ENCODE assay signal across 13 cellular contexts in the genomic region with DNA sequence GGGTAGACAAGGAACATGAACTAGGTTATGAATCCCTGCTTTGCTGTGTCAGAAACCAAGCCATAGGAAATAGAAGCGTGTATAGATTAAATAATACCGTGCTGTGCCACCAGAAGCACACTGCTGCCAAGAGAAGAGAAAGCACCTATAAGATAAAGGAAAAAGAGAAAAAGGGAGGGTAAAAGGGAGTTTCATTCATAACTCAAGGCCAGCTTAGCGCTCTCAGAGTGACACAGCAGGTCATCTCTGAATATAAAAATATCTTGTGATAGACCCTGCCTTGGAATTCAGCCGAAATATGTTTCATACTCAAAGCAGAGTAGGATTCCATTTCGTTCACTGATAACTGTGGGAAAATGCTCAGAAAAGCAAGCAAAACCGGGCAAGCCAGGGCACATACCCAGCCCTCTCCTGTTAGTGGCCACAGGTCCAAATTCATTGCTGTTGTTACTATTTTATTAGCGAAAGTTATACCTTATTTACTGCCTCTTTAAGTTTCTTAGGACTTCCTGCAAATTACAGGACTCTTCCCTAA. TPM values are rescaled to one million over a fixed set of nuclear protein-coding genes. Genes with fewer than 3 reads are reported as not detected.
A peak's percentile ranks its signal among the peaks of the same experiment; 100 is the strongest.
DNase-seq lines count a peak whose midpoint lies in the region; ATAC-seq, FAIRE-seq and TF ChIP-seq lines count a peak whose summit lies in the region.
"Had no signal": no experiment of that assay in that cellular context is flagged by ENCODE, and none has a peak within 500 bp of the region (broad histone marks: within the 10 kb centered on the region; RNA-seq: fewer than 3 reads in every experiment).

No MANE protein-coding gene starts in this region.

- H3K4me2 ChIP-seq in A549, result peak overlapping the region; percentile 91
- H3K4me2 ChIP-seq in parathyroid adenoma (ENCODE audit: low read length), result peak overlapping the region; percentile 20

- 48% methylated on average over 7 of the region's 7 CpGs for WGBS in A549 (ENCODE audit: missing lambda C conversion rate)
- 73% methylated on average over 7 of the region's 7 CpGs for WGBS in esophagus muscularis mucosa

- H3K36me3 ChIP-seq in esophagus muscularis mucosa, result peaks cover 2 to 67% (median 31%) of the 10 kb centered on the region in 4 donors
- H3K36me3 ChIP-seq in parathyroid adenoma (ENCODE audit: control insufficient read depth, insufficient read depth, low read length), result no peaks in the 10 kb centered on the region

- H2AFZ ChIP-seq in parathyroid adenoma, result no peak overlapping the region

- H3K9me3 ChIP-seq in A549 (no peaks in the 10 kb centered on the region), esophagus muscularis mucosa (no peaks in the 10 kb centered on the region), parathyroid adenoma (ENCODE audit: control insufficient read depth, low read length) (no peaks in the 10 kb centered on the region)

- H3K4me1 ChIP-seq in A549 (peaks cover 99% of the 10 kb centered on the region), esophagus muscularis mucosa (peaks cover 50 to 74% (median 69%) of the 10 kb centered on the region in 4 donors), parathyroid adenoma (peaks cover 50% of the 10 kb centered on the region)

- ATAC-seq in A549 (peak in 1 of 2 experiments; percentile 7; a peak in 4 of 6 replicates), GM18505 (IDR thresholded peaks at IDR 0.05; ENCODE audit: unreplicated experiment) (no peak)
- ATAC-seq: PC-3 had no signal

- H3K9ac ChIP-seq in parathyroid adenoma, result no peak overlapping the region

- H3K27ac ChIP-seq in A549, result peak overlapping the region; percentile 47 to 82
- H3K27ac ChIP-seq in esophagus muscularis mucosa (replicated peaks in 1 of 4), result peak overlapping the region in 3 of 4 donors; percentile 15 to 60 (median 36)
- H3K27ac ChIP-seq in parathyroid adenoma, result peak overlapping the region; percentile 48

- no peak for TF ChIP-seq CTCF in A549 (IDR thresholded peaks at IDR 0.05)
- no peak for TF ChIP-seq CTCF in esophagus muscularis mucosa (IDR thresholded peaks at IDR 0.05)
- no peak for TF ChIP-seq CTCF in parathyroid adenoma (IDR thresholded peaks at IDR 0.05)

- peak overlapping the region; percentile 3; the same call in 2 of the 3 replicates for H3K4me3 ChIP-seq in A549
- no peak overlapping the region for H3K4me3 ChIP-seq in esophagus muscularis mucosa
- H3K4me3 ChIP-seq in parathyroid adenoma (ENCODE audit: low read depth, low read length), result no peak overlapping the region

- TF ChIP-seq EP300 in A549 (IDR thresholded peaks at IDR 0.05), result no peak; a peak in 1 of 5 replicates
- TF ChIP-seq EP300 in esophagus muscularis mucosa (IDR thresholded peaks at IDR 0.05), result no peak

- H3K79me2 ChIP-seq in parathyroid adenoma, result peaks cover 14% of the 10 kb centered on the region

- no peak for TF ChIP-seq RAD21 in A549 (conservative IDR thresholded peaks at IDR 0.05 in 1 of 2, IDR thresholded peaks at IDR 0.05 in 1 of 2)

- POLR2A ChIA-PET in A549 (lab: Yijun Ruan, JAX), result no interaction called here

- peak; percentile 84 for FAIRE-seq in A549 (lab: Jason Lieb, UNC)

- intact Hi-C loops in esophagus muscularis mucosa (cut with DNase I), result loop anchor here (10.0 kb wide), 1 partner anchor 610 kb away; no protein-coding TSS in a partner anchor

- no peaks in the 10 kb centered on the region for H3K27me3 ChIP-seq in esophagus muscularis mucosa
- H3K27me3 ChIP-seq in parathyroid adenoma (ENCODE audit: control insufficient read depth, insufficient read depth, low read length), result no peaks in the 10 kb centered on the region

- DNase-seq in A549 (ENCODE audit: low read depth in 1 of 2, low spot score in 1 of 2) (no peak), NCI-H69 (lab: John Stamatoyannopoulos, UW) (peak; percentile 37), esophagus muscularis mucosa (ENCODE audit: extremely low spot score) (no peak), iPS-NIHi11 (ENCODE audit: low spot score) (no peak), islet precursor cell (no peak), NCI-H187 (lab: John Stamatoyannopoulos, UW) (no peak)
- DNase-seq: activated T-cell treated with anti-CD3 and anti-CD28 coated beads, Interleukin-2, amount 50 U/mL, for 24 hours; central memory CD4-positive, alpha-beta T cell; NCI-H1930; PC-3 had no signal

- CTCF ChIA-PET in A549 (lab: Yijun Ruan, JAX), result interaction anchor here (0.7 to 3.0 kb wide), 3 partner anchors 10 to 1048 kb away, joined by 4 to 12 read pairs (median 5); no protein-coding TSS in a partner anchor

- TF ChIP-seq POLR2A in A549 (IDR thresholded peaks at IDR 0.05; ENCODE audit: low read length) (no peak), esophagus muscularis mucosa (IDR thresholded peaks at IDR 0.05; ENCODE audit: low read depth) (no peak), GM18505 (IDR thresholded peaks at IDR 0.05; ENCODE audit: borderline replicate concordance, extremely low read depth, insufficient read depth, insufficient read length) (no peak)

TF ChIP-seq in A549, 52 proteins besides CTCF, POLR2A, EP300 and RAD21:
- TF ChIP-seq HOXB13 (CRISPR knock-in tag; IDR thresholded peaks at IDR 0.05; ENCODE audit: low read depth) (no peak), RCOR1 (IDR thresholded peaks at IDR 0.05; ENCODE audit: low read depth, low read length) (no peak), JUN (IDR thresholded peaks at IDR 0.05) (no peak), MYC (IDR thresholded peaks at IDR 0.05; ENCODE audit: borderline replicate concordance, low read length) (no peak), CBX8 (IDR thresholded peaks at IDR 0.05) (no peak), CHD2 (IDR thresholded peaks at IDR 0.05; ENCODE audit: low read length, partially characterized antibody) (no peak), NFE2L2 (conservative IDR thresholded peaks at IDR 0.05; ENCODE audit: low read length) (no peak), BHLHE40 (IDR thresholded peaks at IDR 0.05; ENCODE audit: low read depth, low read length) (no peak), RFX5 (IDR thresholded peaks at IDR 0.05) (no peak), HEYL (CRISPR knock-in tag; IDR thresholded peaks at IDR 0.05) (no peak), HDAC2 (IDR thresholded peaks at IDR 0.05) (no peak), ZFP36 (IDR thresholded peaks at IDR 0.05; ENCODE audit: borderline replicate concordance, partially characterized antibody) (no peak)
- TF ChIP-seq, protein P1, sequence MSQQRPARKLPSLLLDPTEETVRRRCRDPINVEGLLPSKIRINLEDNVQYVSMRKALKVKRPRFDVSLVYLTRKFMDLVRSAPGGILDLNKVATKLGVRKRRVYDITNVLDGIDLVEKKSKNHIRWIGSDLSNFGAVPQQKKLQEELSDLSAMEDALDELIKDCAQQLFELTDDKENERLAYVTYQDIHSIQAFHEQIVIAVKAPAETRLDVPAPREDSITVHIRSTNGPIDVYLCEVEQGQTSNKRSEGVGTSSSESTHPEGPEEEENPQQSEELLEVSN (IDR thresholded peaks at IDR 0.05; ENCODE audit: borderline replicate concordance, low read depth), result no peak
- TF ChIP-seq, protein P2, sequence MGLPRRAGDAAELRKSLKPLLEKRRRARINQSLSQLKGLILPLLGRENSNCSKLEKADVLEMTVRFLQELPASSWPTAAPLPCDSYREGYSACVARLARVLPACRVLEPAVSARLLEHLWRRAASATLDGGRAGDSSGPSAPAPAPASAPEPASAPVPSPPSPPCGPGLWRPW (IDR thresholded peaks at IDR 0.05), result no peak
TF ChIP-seq in A549: peak in this region for 0.

RNA-seq across cellular contexts. Expression of a gene that starts 8.7 kb away (rescaled TPM):
- polyA plus RNA-seq in A549 (2011; rRNA removed) (90.0 and 141 TPM in 2 replicates), A549 (2017; fragmentation: RNase III; extraction: RNeasy Plus Mini Kit Qiagen cat#74134 plus additional on column Dnase treatment) (75.7 to 80.9 TPM (median 80.8 TPM) in 3 replicates)
- 34.0 and 43.4 TPM in 2 replicates for polyA plus RNA-seq in A549 (2012; cell fraction: cytosol; rRNA removed)
- polyA plus RNA-seq in A549 (2012; cell fraction: nucleus; rRNA removed), result 147 and 253 TPM in 2 replicates
- 334 and 370 TPM in 2 replicates for polyA minus RNA-seq in A549 (2011; rRNA and poly(A)+ RNA removed)
- 10 to 100 TPM; 30.7 to 41.9 (median 36.3) TPM for total RNA-seq in esophagus muscularis mucosa
- total RNA-seq: G401 had no signal
